ENCODE assay signal across 8 cellular contexts in genomic region chr6:26204332-26205160, GRCh38.
DNase-seq lines count a peak whose midpoint lies in the region; ATAC-seq and TF ChIP-seq lines count a peak whose summit lies in the region.

No MANE protein-coding gene starts in this region.

- peak; percentile 57 for ATAC-seq in GM18909 (IDR thresholded peaks at IDR 0.05; ENCODE audit: poor library complexity, unreplicated experiment)
- peak; percentile 59 for ATAC-seq in HG03175 (IDR thresholded peaks at IDR 0.05; ENCODE audit: unreplicated experiment)

- DNase-seq in AG08396 (ENCODE audit: low spot score), result peak; percentile 90
- peak; percentile 94 for DNase-seq in NCI-H345 treated with DMSO at 0.1 percent for 48 hours (lab: John Stamatoyannopoulos, UW; ENCODE audit: unreplicated experiment)
- DNase-seq in activated CD4-positive, CD25-positive, alpha-beta regulatory T cell treated with anti-CD3 and anti-CD28 coated beads, Interleukin-2, amount 50 U/mL, for 72 hours, result peak; percentile 77
- peak; percentile 100 for DNase-seq in choroid plexus epithelial cell (ENCODE audit: low read depth)
- DNase-seq in kidney tubule cell (ENCODE audit: low spot score), result peak; percentile 98
- DNase-seq in stimulated activated CD4-positive, alpha-beta T cell treated with anti-CD3 and anti-CD28 coated beads, Interleukin-1b, Interleukin-23, amount 100 ng/mL, for 24 hours (ENCODE audit: low read depth in 4 of 4, low spot score in 1 of 4), result peak in 3 of 4 experiments; percentile 63 to 67 (median 66)

- peak overlapping the region; percentile 89 for H3K4me3 ChIP-seq in choroid plexus epithelial cell (ENCODE audit: low read depth, low read length)

- TF ChIP-seq CTCF in choroid plexus epithelial cell (conservative IDR thresholded peaks at IDR 0.05; ENCODE audit: low read depth, low read length), result peak; percentile 50

Comparison
In these comparisons a context has a peak if more than half of its experiments do, and no peak if none do; other contexts are left out.
1. Peak in every context shown above with its lines: DNase-seq, ATAC-seq and H3K4me3 ChIP-seq.